In the genomic region with DNA sequence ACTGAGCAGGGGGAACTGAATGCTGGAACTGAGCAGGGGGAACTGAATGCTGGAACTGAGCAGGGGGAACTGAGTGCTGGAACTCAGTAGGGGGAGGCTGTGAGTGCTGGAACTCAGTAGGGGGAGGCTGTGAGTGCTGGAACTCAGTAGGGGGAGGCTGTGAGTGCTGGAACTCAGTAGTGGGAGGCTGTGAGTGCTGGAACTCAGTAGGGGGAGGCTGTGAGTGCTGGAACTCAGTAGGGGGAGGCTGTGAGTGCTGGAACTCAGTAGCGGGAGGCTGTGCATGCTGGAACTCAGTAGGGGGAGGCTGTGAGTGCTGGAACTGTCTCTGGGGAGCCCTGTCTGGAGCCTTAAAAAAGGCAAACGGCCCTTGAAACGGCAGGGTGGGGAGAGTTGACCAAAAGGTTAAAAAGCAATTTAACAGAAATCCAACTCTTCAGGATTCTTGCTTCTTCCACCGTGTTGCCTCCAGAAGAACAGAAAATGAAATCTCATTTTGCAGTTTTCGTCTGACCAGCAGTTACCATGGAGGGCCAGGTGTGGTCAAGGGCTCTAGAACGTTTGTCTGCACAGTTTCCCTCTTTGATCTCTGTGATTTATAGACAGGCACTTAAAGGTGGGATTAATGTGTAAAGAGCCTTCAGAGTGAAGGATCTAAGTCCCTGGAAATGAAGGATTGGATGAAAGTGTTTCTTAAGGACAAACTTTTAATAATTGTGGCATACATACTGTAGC, we compare ENCODE assay signal across 16 cellular contexts. TPM values are rescaled to one million over a fixed set of nuclear protein-coding genes. Genes with fewer than 3 reads are reported as not detected.
A peak's percentile ranks its signal among the peaks of the same experiment; 100 is the strongest.
DNase-seq lines count a peak whose midpoint lies in the region; ATAC-seq, FAIRE-seq and TF ChIP-seq lines count a peak whose summit lies in the region.
"Had no signal": no experiment of that assay in that cellular context is flagged by ENCODE, and none has a peak within 500 bp of the region (broad histone marks: within the 10 kb centered on the region; RNA-seq: fewer than 3 reads in every experiment).

No MANE protein-coding gene starts in this region.

- ATAC-seq in HepG2 (no peak), right lobe of liver (no peak), PC-3 (no peak)
- ATAC-seq in activated naive CD8-positive, alpha-beta T cell treated with anti-CD3 and anti-CD28 coated beads, Interleukin-2, amount 50 U/mL, for 24 hours = no peak
- ATAC-seq: HCT116 had no signal

- H3K27ac ChIP-seq in HepG2 (ENCODE audit: extremely low read length, insufficient read depth, low read length) = no peak overlapping the region
- no peak overlapping the region for H3K27ac ChIP-seq in right lobe of liver
- H3K27ac ChIP-seq in PC-3 (ENCODE audit: low read length) = peak overlapping the region; percentile 42
- H3K27ac ChIP-seq: KMS-11 had no signal

- H3K9ac ChIP-seq in HepG2 (ENCODE audit: insufficient read depth, low read depth, low read length) = no peak overlapping the region
- no peak overlapping the region for H3K9ac ChIP-seq in PC-3 (ENCODE audit: low read length)
- H3K9ac ChIP-seq: KMS-11 had no signal

- H3K36me3 Mint-ChIP-seq in type B pancreatic cell = peaks cover 31% of the 10 kb centered on the region
- no peaks in the 10 kb centered on the region for H3K36me3 Mint-ChIP-seq in activated naive CD8-positive, alpha-beta T cell treated with anti-CD3 and anti-CD28 coated beads, Interleukin-2, amount 50 U/mL, for 24 hours (ENCODE audit: low read depth)
- H3K36me3 Mint-ChIP-seq: CD14-positive monocyte had no signal

- no peaks in the 10 kb centered on the region for H3K9me2 ChIP-seq in PC-3 (replicated peaks; ENCODE audit: low read length)

- H3K4me2 ChIP-seq in HepG2 (ENCODE audit: low read depth, low read length) = no peak overlapping the region
- H3K4me2 ChIP-seq in PC-3 (ENCODE audit: low read length) = peak overlapping the region; percentile 30; the same call in 1 of the 2 replicates
- H3K4me2 ChIP-seq: KMS-11 had no signal

- in situ Hi-C loops in HepG2 (cut with HindIII; ENCODE audit: extremely low pct_ligation_motif_present, low pct_unique_long_range_greater_than_20kb) = no loop called here

- H3K36me3 ChIP-seq in HepG2 (replicated peaks in 1 of 2; ENCODE audit: control insufficient read depth in 1 of 2, insufficient read depth in 2 of 2, low read length in 2 of 2) (peaks cover 4 to 14% of the 10 kb centered on the region in 2 experiments), right lobe of liver (no peaks in the 10 kb centered on the region), PC-3 (ENCODE audit: low read depth, low read length) (peaks cover 3% of the 10 kb centered on the region; the same call in 1 of the 2 replicates)

- H3K4me3 ChIP-seq in HepG2 (replicated peaks in 1 of 3; ENCODE audit: insufficient read depth in 1 of 3, low read depth in 2 of 3, low read length in 3 of 3) (no peak overlapping the region), right lobe of liver (no peak overlapping the region), PC-3 (ENCODE audit: low read length) (no peak overlapping the region)

- TF ChIP-seq EP300 in HepG2 (IDR thresholded peaks at IDR 0.05; ENCODE audit: low read depth in 2 of 2, low read length in 2 of 2) (no peak), HepG2 (CRISPR knock-in tag; IDR thresholded peaks at IDR 0.05; ENCODE audit: borderline replicate concordance) (no peak)

- DNase-seq in HepG2 (ENCODE audit: low spot score) (no peak), right lobe of liver (no peak), PC-3 (no peak), left kidney (ENCODE audit: low read depth, low spot score) (peak; percentile 73), type B pancreatic cell (ENCODE audit: extremely low spot score, unreplicated experiment) (no peak), GM12891 (ENCODE audit: insufficient read length, low spot score) (no peak), head of caudate nucleus (no peak)
- no peak for DNase-seq in activated naive CD8-positive, alpha-beta T cell treated with anti-CD3 and anti-CD28 coated beads, Interleukin-2, amount 50 U/mL, for 24 hours
- DNase-seq: COR-L47, NCI-H1048, NCI-H1436 treated with DMSO at 0.1 percent for 48 hours, NCI-H2081, SIG-M5 had no signal

- BruUV-seq in HepG2 (replicated peaks; lab: Mats Ljungman, UMichigan) = no TSS peak
- BruUV-seq in PC-3 (replicated peaks; lab: Mats Ljungman, UMichigan) = no TSS peak

- H3K4me1 ChIP-seq in HepG2 (ENCODE audit: insufficient read depth, low read length) = peaks cover 24% of the 10 kb centered on the region
- H3K4me1 ChIP-seq in right lobe of liver = no peaks in the 10 kb centered on the region
- H3K4me1 ChIP-seq in PC-3 (ENCODE audit: insufficient read depth, low read length) = peaks cover 12% of the 10 kb centered on the region

- WGBS in HepG2 (ENCODE audit: low lambda C conversion rate) = 85% methylated on average over 6 of the region's 6 CpGs
- 45% methylated on average over 4 of the region's 6 CpGs for WGBS in right lobe of liver (ENCODE audit: insufficient coverage, low coverage, low lambda C conversion rate, missing lambda C conversion rate)

- TF ChIP-seq RAD21 in HepG2 (CRISPR knock-in tag; IDR thresholded peaks at IDR 0.05) = no peak

- FAIRE-seq in HepG2 (lab: Jason Lieb, UNC) = no peak
- no peak for FAIRE-seq in GM12891 (lab: Jason Lieb, UNC)

- H3K27me3 ChIP-seq in HepG2 (ENCODE audit: control insufficient read depth in 1 of 2, insufficient read depth in 2 of 2, low read length in 2 of 2) (no peaks in the 10 kb centered on the region), right lobe of liver (no peaks in the 10 kb centered on the region), PC-3 (ENCODE audit: low read length) (no peaks in the 10 kb centered on the region)

- H2AFZ ChIP-seq in HepG2 (ENCODE audit: low read length) (no peak overlapping the region), PC-3 (ENCODE audit: low read length) (no peak overlapping the region)

- intact Hi-C loops in HepG2 (cut with micrococcal nuclease; ENCODE audit: unreplicated experiment) = no loop called here
- intact Hi-C loops in right lobe of liver (cut with DNase I) = no loop called here
- intact Hi-C loops in PC-3 (cut with micrococcal nuclease) = no loop called here
- intact Hi-C loops in head of caudate nucleus (cut with DNase I) = no loop called here

- TF ChIP-seq CTCF in HepG2 (CRISPR knock-in tag; IDR thresholded peaks at IDR 0.05) = no peak
- TF ChIP-seq CTCF in right lobe of liver (IDR thresholded peaks at IDR 0.05) = no peak
- TF ChIP-seq CTCF in PC-3 (conservative IDR thresholded peaks at IDR 0.05; ENCODE audit: low read depth, low read length) = no peak
- TF ChIP-seq CTCF in type B pancreatic cell (conservative IDR thresholded peaks at IDR 0.05) = no peak

- no peaks in the 10 kb centered on the region for H3K9me3 Mint-ChIP-seq in type B pancreatic cell
- H3K9me3 Mint-ChIP-seq in activated naive CD8-positive, alpha-beta T cell treated with anti-CD3 and anti-CD28 coated beads, Interleukin-2, amount 50 U/mL, for 24 hours = peaks cover 4% of the 10 kb centered on the region

- H3K27ac Mint-ChIP-seq in type B pancreatic cell = peak overlapping the region; percentile 6
- H3K27ac Mint-ChIP-seq in activated naive CD8-positive, alpha-beta T cell treated with anti-CD3 and anti-CD28 coated beads, Interleukin-2, amount 50 U/mL, for 24 hours = no peak overlapping the region
- H3K27ac Mint-ChIP-seq: CD14-positive monocyte had no signal

- TF ChIP-seq POLR2A in HepG2 (IDR thresholded peaks at IDR 0.05; ENCODE audit: insufficient read depth in 1 of 2, low read depth in 2 of 2, low read length in 2 of 2) (no peak), right lobe of liver (IDR thresholded peaks at IDR 0.05) (no peak), GM12891 (IDR thresholded peaks at IDR 0.05; ENCODE audit: low read depth, low read length) (no peak)

- H3K9me3 ChIP-seq in HepG2 (ENCODE audit: low read length) (no peaks in the 10 kb centered on the region), right lobe of liver (no peaks in the 10 kb centered on the region), PC-3 (ENCODE audit: low read length) (no peaks in the 10 kb centered on the region)

- POLR2A ChIA-PET in HepG2 (lab: Yijun Ruan, JAX) = no interaction called here
- POLR2A ChIA-PET in PC-3 (lab: Charles Lee; ENCODE audit: unreplicated experiment) = no interaction called here

- H3K27me3 Mint-ChIP-seq in type B pancreatic cell = no peaks in the 10 kb centered on the region
- no peaks in the 10 kb centered on the region for H3K27me3 Mint-ChIP-seq in activated naive CD8-positive, alpha-beta T cell treated with anti-CD3 and anti-CD28 coated beads, Interleukin-2, amount 50 U/mL, for 24 hours

- H4K20me1 ChIP-seq in HepG2 (ENCODE audit: insufficient read depth, low read length) = no peaks in the 10 kb centered on the region; the same call in 1 of the 2 replicates
- no peaks in the 10 kb centered on the region for H4K20me1 ChIP-seq in PC-3 (ENCODE audit: low read length)

- H3K4me3 Mint-ChIP-seq in type B pancreatic cell = no peak overlapping the region
- no peak overlapping the region for H3K4me3 Mint-ChIP-seq in activated naive CD8-positive, alpha-beta T cell treated with anti-CD3 and anti-CD28 coated beads, Interleukin-2, amount 50 U/mL, for 24 hours
- H3K4me3 Mint-ChIP-seq: CD14-positive monocyte had no signal

- peaks cover 20% of the 10 kb centered on the region for H3K4me1 Mint-ChIP-seq in type B pancreatic cell (ENCODE audit: unreplicated experiment)
- H3K4me1 Mint-ChIP-seq in activated naive CD8-positive, alpha-beta T cell treated with anti-CD3 and anti-CD28 coated beads, Interleukin-2, amount 50 U/mL, for 24 hours = no peaks in the 10 kb centered on the region
- H3K4me1 Mint-ChIP-seq: CD14-positive monocyte had no signal

- CTCF ChIA-PET in HepG2 (lab: Yijun Ruan, JAX; ENCODE audit: low intra/inter-chr PET ratio, low total read pairs) (no interaction called here), PC-3 (lab: Charles Lee) (no interaction called here)

- H3F3A ChIP-seq in PC-3 (ENCODE audit: low read length, unreplicated experiment) = no peaks in the 10 kb centered on the region

- H3K79me2 ChIP-seq in HepG2 (ENCODE audit: insufficient read depth, low read length) = peaks cover 23% of the 10 kb centered on the region
- peaks cover 59% of the 10 kb centered on the region for H3K79me2 ChIP-seq in PC-3 (ENCODE audit: low read length)

RNA-seq across cellular contexts. Expression of a gene that starts 19.1 kb away (rescaled TPM):
- total RNA-seq in HepG2 (2016; rRNA removed; fragmentation: Illumina TruSeq; extraction: Trizol) = 25.5 and 29.1 TPM in 2 replicates
- 22.3 and 25.5 TPM in 2 replicates for total RNA-seq in HepG2 (2016; cell fraction: cytosol; rRNA removed; fragmentation: Illumina TruSeq; extraction: Trizol; ENCODE audit: low read depth)
- 23.0 and 25.1 TPM in 2 replicates for total RNA-seq in HepG2 (2016; cell fraction: insoluble cytoplasmic fraction; rRNA removed; fragmentation: Illumina TruSeq; extraction: Trizol)
- 17.4 TPM in 2 replicates for total RNA-seq in HepG2 (2016; cell fraction: membrane; rRNA removed; fragmentation: Illumina TruSeq; extraction: Trizol)
- 46.0 and 55.5 TPM in 2 replicates for total RNA-seq in HepG2 (2016; cell fraction: nucleus; rRNA removed; fragmentation: Illumina TruSeq; extraction: Trizol)
- 8.1 and 8.3 TPM in 2 replicates for polyA plus RNA-seq in HepG2 (2011; rRNA removed)
- polyA plus RNA-seq in HepG2 (2011; cell fraction: cytosol; rRNA removed) = 6.6 and 8.0 TPM in 2 replicates
- 10.1 and 12.3 TPM in 2 replicates for polyA plus RNA-seq in HepG2 (2011; cell fraction: nucleus; rRNA removed)
- polyA plus RNA-seq in HepG2 (2012) = 11.9 and 14.3 TPM in 2 replicates
- polyA plus RNA-seq in HepG2 (2016; cell fraction: cytosol; fragmentation: Illumina TruSeq; extraction: Trizol; ENCODE audit: low read depth) = 0.50 and 0.71 TPM in 2 replicates
- polyA plus RNA-seq in HepG2 (2016; cell fraction: insoluble cytoplasmic fraction; fragmentation: Illumina TruSeq; extraction: Trizol; ENCODE audit: low read depth) = 13.8 and 18.7 TPM in 2 replicates
- polyA plus RNA-seq in HepG2 (2016; cell fraction: membrane; fragmentation: Illumina TruSeq; extraction: Trizol; ENCODE audit: low read depth) = 2.1 and 3.7 TPM in 2 replicates
- polyA plus RNA-seq in HepG2 (2016; cell fraction: nucleus; fragmentation: Illumina TruSeq; extraction: Trizol; ENCODE audit: insufficient read depth, low read depth) = 15.6 and 18.3 TPM in 2 replicates
- 18.0 and 25.9 TPM in 2 replicates for polyA minus RNA-seq in HepG2 (2011; rRNA and poly(A)+ RNA removed; ENCODE audit: low replicate concordance)
- 10.6 and 15.4 TPM in 2 replicates for polyA minus RNA-seq in HepG2 (2011; cell fraction: cytosol; rRNA and poly(A)+ RNA removed)
- polyA minus RNA-seq in HepG2 (2011; cell fraction: nucleus; rRNA and poly(A)+ RNA removed) = 47.3 and 50.0 TPM in 2 replicates
- total RNA-seq in right lobe of liver = 10 to 100 TPM; 13.8 to 17.8 (median 14.6) TPM
- 34.3 and 34.6 TPM in 2 replicates for total RNA-seq in PC-3 (2014; rRNA removed)
- total RNA-seq in type B pancreatic cell (ENCODE audit: low replicate concordance) = 61.6 and 67.4 TPM in 2 replicates
- not detected for polyA plus RNA-seq in GM12891 (2012; ENCODE audit: low read depth, missing spikeins)
